ENCODE assay signal across 23 cellular contexts in genomic region chr5:96280946-96281393, GRCh38.
A peak's percentile ranks its signal among the peaks of the same experiment; 100 is the strongest.
DNase-seq lines count a peak whose midpoint lies in the region; ATAC-seq and TF ChIP-seq lines count a peak whose summit lies in the region.
"Had no signal": no experiment of that assay in that cellular context is flagged by ENCODE, and none has a peak within 500 bp of the region (broad histone marks: within the 10 kb centered on the region; RNA-seq: fewer than 3 reads in every experiment).

No MANE protein-coding gene starts in this region.

- H3K36me3 Mint-ChIP-seq in activated CD4-positive, alpha-beta T cell treated with anti-CD3 and anti-CD28 coated beads, Interleukin-2, amount 10 ng/mL, durations not matched to agents 24 days and 14 days (ENCODE audit: low read depth), result no peaks in the 10 kb centered on the region

- H2BK120ac ChIP-seq in neuronal stem cell (ENCODE audit: low read depth, low read length), result no peak overlapping the region

- DNase-seq in activated CD4-positive, alpha-beta T cell treated with anti-CD3 and anti-CD28 coated beads, Interleukin-2, amount 10 ng/mL, durations not matched to agents 24 days and 14 days, result no peak
- DNase-seq in activated CD4-positive, alpha-beta T cell treated with anti-CD3 and anti-CD28 coated beads, Interleukin-2, amount 50 U/mL, for 4 hours, result no peak
- DNase-seq in RWPE2 (ENCODE audit: low spot score) (no peak), epithelial cell of prostate (ENCODE audit: low read depth, low spot score) (peak; percentile 69), osteoblast (ENCODE audit: insufficient read length, low spot score, missing footprints) (peak; percentile 57), NOMO-1 (lab: John Stamatoyannopoulos, UW; ENCODE audit: unreplicated experiment in 2 of 2) (no peak), neuronal stem cell (ENCODE audit: low spot score) (no peak)
- DNase-seq: 8988T; activated CD8-positive, alpha-beta memory T cell treated with anti-CD3 and anti-CD28 coated beads, Interleukin-2, amount 50 U/mL, for 48 hours; activated naive CD4-positive, alpha-beta T cell treated with anti-CD3 and anti-CD28 coated beads for 36 hours; Calu3; erythroblast; NCI-H1105 treated with DMSO at 0.1 percent for 48 hours; NCI-H510A treated with DMSO at 0.1 percent for 48 hours; RPMI8226; stimulated activated CD4-positive, alpha-beta T cell treated with anti-CD3 and anti-CD28 coated beads, Interleukin-4, amount 100 ng/mL, for 1 hour; stimulated activated naive CD8-positive, alpha-beta T cell treated with anti-CD3 and anti-CD28 coated beads, Interleukin-15, amount 100 ng/mL, for 72 hours; SW 1271; transverse colon had no signal

- WGBS in neuronal stem cell (ENCODE audit: extremely low coverage in 2 of 2, insufficient read length in 2 of 2, insufficient replicate concordance in 1 of 2), 2 donors, result no CpG with 5 or more reads among the region's 2 CpGs

- peaks cover 22% of the 10 kb centered on the region for H3K4me1 Mint-ChIP-seq in activated CD4-positive, alpha-beta T cell treated with anti-CD3 and anti-CD28 coated beads, Interleukin-2, amount 10 ng/mL, durations not matched to agents 24 days and 14 days
- H3K4me1 Mint-ChIP-seq: stimulated activated naive CD8-positive, alpha-beta T cell treated with anti-CD3 and anti-CD28 coated beads, Interleukin-15, amount 100 ng/mL, for 72 hours had no signal

- H3K27ac Mint-ChIP-seq in activated CD4-positive, alpha-beta T cell treated with anti-CD3 and anti-CD28 coated beads, Interleukin-2, amount 10 ng/mL, durations not matched to agents 24 days and 14 days, result peak overlapping the region; percentile 77
- H3K27ac Mint-ChIP-seq: activated naive CD4-positive, alpha-beta T cell treated with anti-CD3 and anti-CD28 coated beads for 36 hours had no signal

- no peak overlapping the region for H2BK5ac ChIP-seq in neuronal stem cell (ENCODE audit: low read length)

- no peak overlapping the region for H2BK12ac ChIP-seq in neuronal stem cell (ENCODE audit: low read length)

- intact Hi-C loops in activated CD4-positive, alpha-beta T cell treated with anti-CD3 and anti-CD28 coated beads, Interleukin-2, amount 10 ng/mL, durations not matched to agents 24 days and 14 days (cut with micrococcal nuclease), result loop anchor here (1.0 to 10.0 kb wide), 7 partner anchors 23 to 564 kb away; no protein-coding TSS in a partner anchor

- H3K4me1 ChIP-seq in RWPE2 (ENCODE audit: insufficient read depth, poor library complexity, severe bottlenecking) (peaks cover 28% of the 10 kb centered on the region), osteoblast (ENCODE audit: insufficient read depth, low read length) (peaks cover 11% of the 10 kb centered on the region), neuronal stem cell (ENCODE audit: control insufficient read depth in 2 of 2, insufficient read depth in 1 of 2, low read depth in 1 of 2, low read length in 2 of 2) (peaks cover 3% of the 10 kb centered on the region in 2 donors)
- H3K4me1 ChIP-seq: BLaER1 had no signal

- peaks cover 1% of the 10 kb centered on the region for H3K9me3 ChIP-seq in RWPE2 (ENCODE audit: severe bottlenecking)
- no peaks in the 10 kb centered on the region for H3K9me3 ChIP-seq in osteoblast (ENCODE audit: low read depth, low read length)
- H3K9me3 ChIP-seq in neuronal stem cell (replicated peaks in 1 of 2; ENCODE audit: control insufficient read depth in 2 of 2, insufficient read depth in 1 of 2, low read depth in 1 of 2, low read length in 2 of 2), result no peaks in the 10 kb centered on the region
- H3K9me3 ChIP-seq: BLaER1, transverse colon had no signal

- H3K79me1 ChIP-seq in neuronal stem cell (ENCODE audit: low read depth, low read length), result no peaks in the 10 kb centered on the region

- H3K27ac ChIP-seq in RWPE2 (ENCODE audit: poor library complexity, severe bottlenecking) (peak overlapping the region; percentile 93), epithelial cell of prostate (peak overlapping the region; percentile 98), osteoblast (ENCODE audit: low read depth, low read length) (no peak overlapping the region), neuronal stem cell (replicated peaks; ENCODE audit: low read length) (no peak overlapping the region)
- H3K27ac ChIP-seq: BLaER1, transverse colon had no signal

- peaks cover 4% of the 10 kb centered on the region for H3K9me3 Mint-ChIP-seq in activated CD4-positive, alpha-beta T cell treated with anti-CD3 and anti-CD28 coated beads, Interleukin-2, amount 10 ng/mL, durations not matched to agents 24 days and 14 days
- H3K9me3 Mint-ChIP-seq: activated naive CD4-positive, alpha-beta T cell treated with anti-CD3 and anti-CD28 coated beads for 36 hours; stimulated activated naive CD8-positive, alpha-beta T cell treated with anti-CD3 and anti-CD28 coated beads, Interleukin-15, amount 100 ng/mL, for 72 hours had no signal

- no peak overlapping the region for H2BK15ac ChIP-seq in neuronal stem cell (ENCODE audit: low read length)

- peaks cover 6% of the 10 kb centered on the region for H3K27me3 Mint-ChIP-seq in activated CD4-positive, alpha-beta T cell treated with anti-CD3 and anti-CD28 coated beads, Interleukin-2, amount 10 ng/mL, durations not matched to agents 24 days and 14 days

- no peak overlapping the region for H3K4me3 Mint-ChIP-seq in activated CD4-positive, alpha-beta T cell treated with anti-CD3 and anti-CD28 coated beads, Interleukin-2, amount 10 ng/mL, durations not matched to agents 24 days and 14 days
- H3K4me3 Mint-ChIP-seq: activated naive CD4-positive, alpha-beta T cell treated with anti-CD3 and anti-CD28 coated beads for 36 hours had no signal

- H3K36me3 ChIP-seq in RWPE2 (ENCODE audit: low read depth) (no peaks in the 10 kb centered on the region), osteoblast (ENCODE audit: insufficient read depth, low read length) (no peaks in the 10 kb centered on the region), neuronal stem cell (replicated peaks in 1 of 2; ENCODE audit: control insufficient read depth in 2 of 2, insufficient read depth in 2 of 2, low read length in 2 of 2) (no peaks in the 10 kb centered on the region)
- H3K36me3 ChIP-seq: BLaER1, transverse colon had no signal

- H2AFZ ChIP-seq in osteoblast (ENCODE audit: low read length) (no peak overlapping the region), neuronal stem cell (ENCODE audit: low read length) (no peak overlapping the region)

- no peak overlapping the region for H4K8ac ChIP-seq in neuronal stem cell (ENCODE audit: low read depth, low read length)

- H3K4me3 ChIP-seq in RWPE2 (ENCODE audit: severe bottlenecking), result no peak overlapping the region
- no peak overlapping the region for H3K4me3 ChIP-seq in osteoblast (ENCODE audit: insufficient read depth, low read length)
- no peak overlapping the region for H3K4me3 ChIP-seq in neuronal stem cell (ENCODE audit: low read length in 2 of 2)
- H3K4me3 ChIP-seq: BLaER1, smooth muscle cell, transverse colon had no signal

- H3K27me3 ChIP-seq in RWPE2 (ENCODE audit: insufficient read depth, poor library complexity, severe bottlenecking) (no peaks in the 10 kb centered on the region), osteoblast (ENCODE audit: insufficient read depth, low read length) (no peaks in the 10 kb centered on the region), neuronal stem cell (ENCODE audit: control insufficient read depth in 3 of 3, insufficient read depth in 3 of 3, low read depth in 1 of 3, low read length in 3 of 3) (no peaks in the 10 kb centered on the region)
- H3K27me3 ChIP-seq: BLaER1, transverse colon had no signal

- H3K9ac ChIP-seq in neuronal stem cell (ENCODE audit: low read depth, low read length, poor library complexity), result no peak overlapping the region
- H3K9ac ChIP-seq: BLaER1 had no signal

- ATAC-seq in RWPE2 (ENCODE audit: low read depth) (no peak), HG02973 (IDR thresholded peaks at IDR 0.05; ENCODE audit: unreplicated experiment) (no peak)
- ATAC-seq: HepG2 had no signal

- H3K4me2 ChIP-seq in osteoblast (ENCODE audit: insufficient read depth, low read length) (no peak overlapping the region), neuronal stem cell (ENCODE audit: insufficient read depth, low read length, poor library complexity, severe bottlenecking) (no peak overlapping the region)
- H3K4me2 ChIP-seq: BLaER1, smooth muscle cell had no signal

- H4K91ac ChIP-seq in neuronal stem cell (ENCODE audit: low read depth, low read length, poor library complexity), result no peak overlapping the region

- no peak overlapping the region for H3K23ac ChIP-seq in neuronal stem cell (ENCODE audit: low read depth, low read length, poor library complexity)

- no peaks in the 10 kb centered on the region for H4K20me1 ChIP-seq in osteoblast (ENCODE audit: insufficient read depth, low read length)
- H4K20me1 ChIP-seq: BLaER1 had no signal

- H3K18ac ChIP-seq in neuronal stem cell (ENCODE audit: low read length), result no peak overlapping the region

- TF ChIP-seq CTCF in RWPE2 (IDR thresholded peaks at IDR 0.05; ENCODE audit: poor library complexity, severe bottlenecking) (no peak), osteoblast (IDR thresholded peaks at IDR 0.05; ENCODE audit: extremely low read depth, low read depth, low read length) (no peak)

- no peaks in the 10 kb centered on the region for H3K79me2 ChIP-seq in osteoblast (ENCODE audit: insufficient read depth, low read length)

- H3K4ac ChIP-seq in neuronal stem cell (ENCODE audit: low read length), result no peak overlapping the region

- H2AK5ac ChIP-seq in neuronal stem cell (ENCODE audit: low read depth, low read length), result no peak overlapping the region

- no peak overlapping the region for H3K14ac ChIP-seq in neuronal stem cell (ENCODE audit: low read length)

Comparison
In these comparisons a context has a peak if more than half of its experiments do, and no peak if none do; other contexts are left out.
1. DNase-seq: peak in epithelial cell of prostate (single experiment) and osteoblast (single experiment); none in activated CD4-positive, alpha-beta T cell treated with anti-CD3 and anti-CD28 coated beads, Interleukin-2, amount 10 ng/mL, durations not matched to agents 24 days and 14 days (single experiment), activated CD4-positive, alpha-beta T cell treated with anti-CD3 and anti-CD28 coated beads, Interleukin-2, amount 50 U/mL, for 4 hours (0 of 2), RWPE2 (single experiment), NOMO-1 (0 of 2) and neuronal stem cell (single experiment).
2. H3K27ac ChIP-seq: peak in RWPE2 (single experiment) and epithelial cell of prostate (single experiment); none in osteoblast (single experiment) and neuronal stem cell (single experiment).